12 cellular contexts compared by ENCODE assay signal in genomic region chr1:62613325-62613727, GRCh38. TPM values are rescaled to one million over a fixed set of nuclear protein-coding genes. Genes with fewer than 3 reads are reported as not detected.
A peak's percentile ranks its signal among the peaks of the same experiment; 100 is the strongest.
DNase-seq lines count a peak whose midpoint lies in the region; ATAC-seq, FAIRE-seq and TF ChIP-seq lines count a peak whose summit lies in the region.
"Had no signal": no experiment of that assay in that cellular context is flagged by ENCODE, and none has a peak within 500 bp of the region (broad histone marks: within the 10 kb centered on the region; RNA-seq: fewer than 3 reads in every experiment).

No MANE protein-coding gene starts in this region.

- H3K4me2 ChIP-seq in astrocyte (ENCODE audit: low read length) = no peak overlapping the region

- H3K4me1 ChIP-seq in astrocyte (ENCODE audit: insufficient read depth, low read length) = peaks cover 6% of the 10 kb centered on the region
- H3K4me1 ChIP-seq: esophagus squamous epithelium had no signal

- peaks cover 1% of the 10 kb centered on the region for H3K4me1 Mint-ChIP-seq in astrocyte (ENCODE audit: low read depth, unreplicated experiment)
- no peaks in the 10 kb centered on the region for H3K4me1 Mint-ChIP-seq in stimulated activated effector memory CD8-positive, alpha-beta T cell treated with anti-CD3 and anti-CD28 coated beads, Interleukin-12 subunit alpha, Interleukin-12 subunit beta, amount 100 ng/mL, for 72 hours

- H3K4me3 ChIP-seq in astrocyte (ENCODE audit: insufficient read depth, low read depth, low read length) = no peak overlapping the region
- H3K4me3 ChIP-seq: esophagus squamous epithelium had no signal

- peaks cover 3% of the 10 kb centered on the region for H3K9me3 Mint-ChIP-seq in astrocyte (ENCODE audit: unreplicated experiment)
- no peaks in the 10 kb centered on the region for H3K9me3 Mint-ChIP-seq in stimulated activated effector memory CD8-positive, alpha-beta T cell treated with anti-CD3 and anti-CD28 coated beads, Interleukin-12 subunit alpha, Interleukin-12 subunit beta, amount 100 ng/mL, for 72 hours
- H3K9me3 Mint-ChIP-seq: T-helper 1 cell treated with Interleukin-12 subunit alpha and Interleukin-12 subunit beta and Interleukin-4 antibody, amounts not matched to agents 30 μg/mL and 1 μg/mL, for 36 hours had no signal

- H3K79me2 ChIP-seq in astrocyte (ENCODE audit: insufficient read depth, low read length) = no peaks in the 10 kb centered on the region

- no peak for TF ChIP-seq CTCF in astrocyte (IDR thresholded peaks at IDR 0.05; ENCODE audit: insufficient read depth, low read depth, low read length)

- H3K4me3 Mint-ChIP-seq in astrocyte (ENCODE audit: unreplicated experiment) = no peak overlapping the region
- H3K4me3 Mint-ChIP-seq in stimulated activated effector memory CD8-positive, alpha-beta T cell treated with anti-CD3 and anti-CD28 coated beads, Interleukin-12 subunit alpha, Interleukin-12 subunit beta, amount 100 ng/mL, for 72 hours = no peak overlapping the region
- H3K4me3 Mint-ChIP-seq: T-helper 1 cell treated with Interleukin-12 subunit alpha and Interleukin-12 subunit beta and Interleukin-4 antibody, amounts not matched to agents 30 μg/mL and 1 μg/mL, for 36 hours had no signal

- H3K27me3 Mint-ChIP-seq in astrocyte (ENCODE audit: low read depth, unreplicated experiment) = no peaks in the 10 kb centered on the region

- no peak overlapping the region for H3K9ac ChIP-seq in astrocyte (ENCODE audit: low read length)

- H3K27ac ChIP-seq in astrocyte (ENCODE audit: low read depth, low read length) = peak overlapping the region; percentile 18
- H3K27ac ChIP-seq: esophagus squamous epithelium had no signal

- H3K36me3 Mint-ChIP-seq in astrocyte (ENCODE audit: low read depth, unreplicated experiment) = peaks cover 6% of the 10 kb centered on the region
- H3K36me3 Mint-ChIP-seq in stimulated activated effector memory CD8-positive, alpha-beta T cell treated with anti-CD3 and anti-CD28 coated beads, Interleukin-12 subunit alpha, Interleukin-12 subunit beta, amount 100 ng/mL, for 72 hours = peaks cover 7% of the 10 kb centered on the region

- DNase-seq in astrocyte (ENCODE audit: low read depth) (no peak), Kasumi-1 (lab: John Stamatoyannopoulos, UW) (no peak)
- DNase-seq in stimulated activated effector memory CD8-positive, alpha-beta T cell treated with anti-CD3 and anti-CD28 coated beads, Interleukin-12 subunit alpha, Interleukin-12 subunit beta, amount 100 ng/mL, for 72 hours (ENCODE audit: low spot score in 2 of 2) = no peak
- no peak for DNase-seq in activated CD4-positive, alpha-beta T cell treated with anti-CD3 and anti-CD28 coated beads, Interleukin-2, amount 50 U/mL, for 4 hours
- no peak for DNase-seq in stimulated activated CD4-positive, alpha-beta T cell treated with anti-CD3 and anti-CD28 coated beads, Interleukin-4, amount 100 ng/mL, for 24 hours
- DNase-seq: esophagus squamous epithelium, substantia nigra had no signal

- no peaks in the 10 kb centered on the region for H3K9me3 ChIP-seq in astrocyte (ENCODE audit: insufficient read depth, low read depth, low read length)
- H3K9me3 ChIP-seq: esophagus squamous epithelium had no signal

- no peaks in the 10 kb centered on the region for H3K27me3 ChIP-seq in astrocyte (ENCODE audit: insufficient read depth, low read length)
- H3K27me3 ChIP-seq: esophagus squamous epithelium had no signal

- FAIRE-seq in astrocyte (lab: Jason Lieb, UNC) = peak; percentile 34
- FAIRE-seq: keratinocyte had no signal

- H3K36me3 ChIP-seq in astrocyte (ENCODE audit: insufficient read depth, low read length) = peaks cover 5% of the 10 kb centered on the region

- no peak overlapping the region for H2AFZ ChIP-seq in astrocyte (ENCODE audit: low read depth, low read length)

- no peaks in the 10 kb centered on the region for H4K20me1 ChIP-seq in astrocyte (ENCODE audit: insufficient read depth, low read length)

- no peak overlapping the region for H3K27ac Mint-ChIP-seq in astrocyte (ENCODE audit: unreplicated experiment)
- H3K27ac Mint-ChIP-seq in stimulated activated effector memory CD8-positive, alpha-beta T cell treated with anti-CD3 and anti-CD28 coated beads, Interleukin-12 subunit alpha, Interleukin-12 subunit beta, amount 100 ng/mL, for 72 hours = no peak overlapping the region
- H3K27ac Mint-ChIP-seq: T-helper 1 cell treated with Interleukin-12 subunit alpha and Interleukin-12 subunit beta and Interleukin-4 antibody, amounts not matched to agents 30 μg/mL and 1 μg/mL, for 36 hours had no signal

- ATAC-seq in GM18873 (IDR thresholded peaks at IDR 0.05; ENCODE audit: low FRiP score, unreplicated experiment) = peak; percentile 80
- ATAC-seq in GM21717 (IDR thresholded peaks at IDR 0.05; ENCODE audit: unreplicated experiment) = peak; percentile 94
- ATAC-seq in HG03108 (IDR thresholded peaks at IDR 0.05; ENCODE audit: unreplicated experiment) = peak; percentile 86
- no peak for ATAC-seq in stimulated activated effector memory CD8-positive, alpha-beta T cell treated with anti-CD3 and anti-CD28 coated beads, Interleukin-12 subunit alpha, Interleukin-12 subunit beta, amount 100 ng/mL, for 72 hours

RNA-seq across cellular contexts. Expression of gene ANGPTL3, which starts 16.0 kb away (rescaled TPM):
- not detected in 2 replicates for total RNA-seq in astrocyte
- total RNA-seq: esophagus squamous epithelium had no signal
